In genomic region chr19:36489139-36489919, GRCh38 we compare ENCODE assay signal across 8 cellular contexts. TPM values are rescaled to one million over a fixed set of nuclear protein-coding genes. Genes with fewer than 3 reads are reported as not detected.
DNase-seq lines count a peak whose midpoint lies in the region; ATAC-seq and TF ChIP-seq lines count a peak whose summit lies in the region.

Gene ZNF566 (minus strand): TSS chr19:36489561. CDS start chr19:36476557, 13,004 bp downstream.

- H3K4me3 Mint-ChIP-seq in activated naive CD8-positive, alpha-beta T cell treated with anti-CD3 and anti-CD28 coated beads for 36 hours: peak within 1 kb of the TSS; percentile 88
- peak within 1 kb of the TSS; percentile 98 for H3K4me3 Mint-ChIP-seq in glutamatergic neuron (ENCODE audit: unreplicated experiment)

- peak; percentile 13 for TF ChIP-seq CTCF in GM06990 (IDR thresholded peaks at IDR 0.05; ENCODE audit: insufficient read depth, low read length, poor library complexity, severe bottlenecking)
- no peak for TF ChIP-seq CTCF in glutamatergic neuron (IDR thresholded peaks at IDR 0.05; ENCODE audit: partially characterized antibody, unreplicated experiment)
- TF ChIP-seq CTCF in omental fat pad (IDR thresholded peaks at IDR 0.05): no peak

- H3K27me3 ChIP-seq in GM06990 (replicated peaks; ENCODE audit: control insufficient read depth, insufficient read depth, low read length): no peaks in the 10 kb centered on the region

- H3K4me3 ChIP-seq in GM06990 (replicated peaks; ENCODE audit: low read depth, low read length): peak within 1 kb of the TSS; percentile 97

- peaks cover 24% of the 10 kb centered on the region for H3K4me1 Mint-ChIP-seq in activated naive CD8-positive, alpha-beta T cell treated with anti-CD3 and anti-CD28 coated beads for 36 hours
- peaks cover 2% of the 10 kb centered on the region for H3K4me1 Mint-ChIP-seq in glutamatergic neuron (ENCODE audit: low read depth, unreplicated experiment)

- no peaks in the 10 kb centered on the region for H3K36me3 ChIP-seq in GM06990 (ENCODE audit: control insufficient read depth, insufficient read depth, low read length)

- DNase-seq in GM06990 (ENCODE audit: extremely low read depth, insufficient read length): peak; percentile 94
- DNase-seq in NCI-H1092 (lab: John Stamatoyannopoulos, UW): peak; percentile 94
- peak; percentile 95 for DNase-seq in activated naive CD8-positive, alpha-beta T cell treated with anti-CD3 and anti-CD28 coated beads for 36 hours
- DNase-seq in glutamatergic neuron: peak; percentile 94
- peak; percentile 79 for DNase-seq in omental fat pad (ENCODE audit: low spot score)

- peaks cover 53% of the 10 kb centered on the region for H3K36me3 Mint-ChIP-seq in activated naive CD8-positive, alpha-beta T cell treated with anti-CD3 and anti-CD28 coated beads for 36 hours
- H3K36me3 Mint-ChIP-seq in glutamatergic neuron (ENCODE audit: unreplicated experiment): peaks cover 16% of the 10 kb centered on the region

- H3K9me3 Mint-ChIP-seq in activated naive CD8-positive, alpha-beta T cell treated with anti-CD3 and anti-CD28 coated beads for 36 hours: peaks cover 19% of the 10 kb centered on the region
- H3K9me3 Mint-ChIP-seq in glutamatergic neuron (ENCODE audit: unreplicated experiment): peaks cover 29% of the 10 kb centered on the region

- peak within 1 kb of the TSS; percentile 100 for H3K27ac Mint-ChIP-seq in activated naive CD8-positive, alpha-beta T cell treated with anti-CD3 and anti-CD28 coated beads for 36 hours
- peak within 1 kb of the TSS; percentile 100 for H3K27ac Mint-ChIP-seq in glutamatergic neuron (ENCODE audit: unreplicated experiment)

- ATAC-seq in HG02571 (IDR thresholded peaks at IDR 0.05; ENCODE audit: unreplicated experiment) (peak; percentile 74), SK-N-SH treated with all-trans-retinoic acid at 6 μM for 48 hours (peak; percentile 97), omental fat pad (ENCODE audit: low FRiP score) (peak; percentile 98)

- no peaks in the 10 kb centered on the region for H3K27me3 Mint-ChIP-seq in activated naive CD8-positive, alpha-beta T cell treated with anti-CD3 and anti-CD28 coated beads for 36 hours
- H3K27me3 Mint-ChIP-seq in glutamatergic neuron (ENCODE audit: unreplicated experiment): peaks cover 15% of the 10 kb centered on the region

- peak within 1 kb of the TSS; percentile 94 for H3K27ac ChIP-seq in temporal lobe (ENCODE audit: low read depth, low read length)

TF ChIP-seq in SK-N-SH treated with all-trans-retinoic acid at 6 μM for 48 hours, 23 proteins besides CTCF, POLR2A, EP300 and RAD21:
- TF ChIP-seq ZC3H10 (CRISPR knock-in tag; IDR thresholded peaks at IDR 0.05) (no peak), TSHZ2 (CRISPR knock-in tag; IDR thresholded peaks at IDR 0.05) (0 out of 2 replicates have a peak, but pooled peaks have one; percentile 36)

RNA-seq across cellular contexts. Expression of gene ZNF566, which starts in this region (rescaled TPM):
- total RNA-seq in activated naive CD8-positive, alpha-beta T cell treated with anti-CD3 and anti-CD28 coated beads for 36 hours: 1 to 10 TPM; 6.0 to 7.8 TPM
- 15.7 TPM for total RNA-seq in glutamatergic neuron (ENCODE audit: unreplicated experiment)
- 10 to 100 TPM in 3 of 4 donors, 1 to 10 TPM in 1; 8.1 to 22.7 (median 12.2) TPM for total RNA-seq in omental fat pad
- 45.0 TPM for total RNA-seq in temporal lobe

Comparison
In these comparisons a context has a peak if more than half of its experiments do, and no peak if none do; other contexts are left out.
1. Peak in every context shown above with its lines: DNase-seq, ATAC-seq, H3K4me3 ChIP-seq and H3K27ac ChIP-seq.